In the genomic region with DNA sequence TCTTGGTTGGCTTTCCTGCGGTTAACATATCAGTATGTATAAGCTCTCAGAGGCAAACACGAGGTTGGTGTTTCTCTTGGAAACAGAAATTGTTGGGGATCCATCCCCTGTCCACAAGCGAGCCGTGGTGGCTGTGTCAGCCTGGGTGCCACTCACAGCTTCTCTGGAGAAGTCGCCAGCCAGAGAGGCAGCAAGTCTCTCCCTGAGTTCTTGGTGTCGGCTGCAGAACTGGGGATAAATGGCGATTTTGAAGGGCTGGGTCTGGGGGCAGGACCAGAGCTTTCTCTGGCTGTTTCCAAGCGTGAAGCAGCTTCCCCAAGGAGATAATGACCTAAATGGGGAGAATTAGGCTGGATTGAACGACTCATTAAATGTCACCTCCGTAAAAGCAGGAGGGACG, we compare ENCODE assay signal across 23 cellular contexts.
"Had no signal": no experiment of that assay in that cellular context is flagged by ENCODE, and none has a peak within 500 bp of the region (broad histone marks: within the 10 kb centered on the region; RNA-seq: fewer than 3 reads in every experiment).

No MANE protein-coding gene starts in this region.

- H3K36me3 ChIP-seq: heart left ventricle, left ventricle myocardium inferior, lower lobe of right lung, pancreas, prostate gland, right lobe of liver, spleen, tibial nerve had no signal

- H3K4me3 ChIP-seq: dorsolateral prefrontal cortex, heart left ventricle, left ventricle myocardium inferior, lower lobe of right lung, pancreas, prostate gland, right lobe of liver, spleen, testis, tibial nerve had no signal

- H3K4me3 Mint-ChIP-seq: memory B cell; natural killer cell treated with Interleukin-12 subunit alpha and Interleukin-12 subunit beta and Interleukin-15 and Interleukin-18, amount 100 ng/mL, for 72 hours; stimulated activated memory B cell treated with anti-CD40 and anti-IgM and Interleukin-4, amounts not matched to agents 10 μg/mL and 1 μg/mL and 100 μg/mL, for 72 hours; stimulated activated naive CD8-positive, alpha-beta T cell treated with anti-CD3 and anti-CD28 coated beads, Interleukin-15, Interleukin-2, amounts not matched to agents 100 ng/mL and 50 ng/mL, for 24 hours had no signal

- H3K27me3 ChIP-seq: pancreas, right lobe of liver, spleen, testis, tibial nerve had no signal

- H3K4me1 Mint-ChIP-seq: memory B cell; stimulated activated memory B cell treated with anti-CD40 and anti-IgM and Interleukin-4, amounts not matched to agents 10 μg/mL and 1 μg/mL and 100 μg/mL, for 72 hours had no signal

- H3K9me3 ChIP-seq: lower lobe of right lung, pancreas, prostate gland, right lobe of liver, testis had no signal

- DNase-seq: cortex of kidney; effector CD8-positive, alpha-beta T cell; heart left ventricle; hippocampal formation; left ventricle myocardium inferior; lower lobe of right lung; midbrain; occipital lobe; pancreas; spleen; stimulated activated CD4-positive, alpha-beta T cell treated with anti-CD3 and anti-CD28 coated beads, Interleukin-15, amount 100 ng/mL, for 24 hours; stimulated activated CD4-positive, alpha-beta T cell treated with anti-CD3 and anti-CD28 coated beads, Interleukin-1b, Interleukin-23, amount 100 ng/mL, for 48 hours; stimulated activated CD4-positive, alpha-beta T cell treated with anti-CD3 and anti-CD28 coated beads, Interleukin-4, amount 100 ng/mL, for 24 hours; testis had no signal

- H3K27me3 Mint-ChIP-seq: memory B cell; stimulated activated memory B cell treated with anti-CD40 and anti-IgM and Interleukin-4, amounts not matched to agents 10 μg/mL and 1 μg/mL and 100 μg/mL, for 72 hours; stimulated activated naive CD8-positive, alpha-beta T cell treated with anti-CD3 and anti-CD28 coated beads, Interleukin-15, Interleukin-2, amounts not matched to agents 100 ng/mL and 50 ng/mL, for 24 hours had no signal

- H3K27ac ChIP-seq: dorsolateral prefrontal cortex, heart left ventricle, left ventricle myocardium inferior, lower lobe of right lung, pancreas, prostate gland, right lobe of liver, spleen, testis, tibial nerve had no signal

- H3K4me1 ChIP-seq: heart left ventricle, left ventricle myocardium inferior, lower lobe of right lung, pancreas, prostate gland, right lobe of liver, spleen, testis, tibial nerve had no signal

- ATAC-seq: esophagus mucosa; heart left ventricle; lower lobe of right lung; natural killer cell treated with Interleukin-12 subunit alpha and Interleukin-12 subunit beta and Interleukin-15 and Interleukin-18, amount 100 ng/mL, for 72 hours; pancreas; right lobe of liver; stimulated activated memory B cell treated with anti-CD40 and anti-IgM and Interleukin-4, amounts not matched to agents 10 μg/mL and 1 μg/mL and 100 μg/mL, for 72 hours had no signal

- H3K36me3 Mint-ChIP-seq: memory B cell; natural killer cell treated with Interleukin-12 subunit alpha and Interleukin-12 subunit beta and Interleukin-15 and Interleukin-18, amount 100 ng/mL, for 72 hours; stimulated activated memory B cell treated with anti-CD40 and anti-IgM and Interleukin-4, amounts not matched to agents 10 μg/mL and 1 μg/mL and 100 μg/mL, for 72 hours had no signal
